In genomic region chr20:38043512-38044300, GRCh38 we compare ENCODE assay signal across 10 cellular contexts. TPM values are rescaled to one million over a fixed set of nuclear protein-coding genes. Genes with fewer than 3 reads are reported as not detected.
DNase-seq lines count a peak whose midpoint lies in the region; ATAC-seq, FAIRE-seq and TF ChIP-seq lines count a peak whose summit lies in the region.
"Had no signal": no experiment of that assay in that cellular context is flagged by ENCODE, and none has a peak within 500 bp of the region (broad histone marks: within the 10 kb centered on the region; RNA-seq: fewer than 3 reads in every experiment).

No MANE protein-coding gene starts in this region.

- H3K36me3 ChIP-seq in Panc1 (ENCODE audit: control insufficient read depth, insufficient read depth, low read length) (peaks cover 32% of the 10 kb centered on the region), kidney (ENCODE audit: control insufficient read depth in 1 of 2, insufficient read depth in 2 of 2, low read length in 2 of 2) (peaks cover 13 to 25% of the 10 kb centered on the region in 2 donors)

- no peak overlapping the region for H3K27ac ChIP-seq in Panc1 (ENCODE audit: low read length)
- H3K27ac ChIP-seq in kidney (ENCODE audit: low read depth in 2 of 2, low read length in 2 of 2) = no peak overlapping the region
- H3K27ac ChIP-seq: upper lobe of left lung had no signal

- DNase-seq in Caki2 (ENCODE audit: low read depth) (peak; percentile 75), Panc1 (ENCODE audit: low read depth, low spot score) (peak; percentile 80), cardiac fibroblast (ENCODE audit: low read depth in 2 of 2) (peak; percentile 53 to 93), omental fat pad (ENCODE audit: low spot score) (no peak), SKM-1 treated with dmso at 0.1 percent for 144 hours (lab: John Stamatoyannopoulos, UW; ENCODE audit: unreplicated experiment) (no peak), kidney (no peak)
- DNase-seq: Right ventricle myocardium superior, upper lobe of left lung had no signal

- no peak overlapping the region for H3K9ac ChIP-seq in kidney (ENCODE audit: low read length in 2 of 2)

- FAIRE-seq in kidney (lab: Jason Lieb, UNC) = no peak

- POLR2A ChIA-PET in Panc1 (lab: Charles Lee) = interaction anchor here (0.7 to 0.9 kb wide), 2 partner anchors 9 to 10 kb away, joined by 3 to 5 read pairs; partner anchors contain the start of genes RPRD1B and TTI1

- in situ Hi-C loops in Caki2 (cut with HindIII; ENCODE audit: low pct_unique_long_range_greater_than_20kb, low sequenced_read_pairs) = no loop called here
- in situ Hi-C loops in Panc1 (cut with HindIII; ENCODE audit: low pct_unique_long_range_greater_than_20kb, low sequenced_read_pairs) = no loop called here

- no peaks in the 10 kb centered on the region for H3K27me3 ChIP-seq in Panc1 (ENCODE audit: control insufficient read depth, insufficient read depth, low read length)
- H3K27me3 ChIP-seq: upper lobe of left lung had no signal

- CTCF ChIA-PET in Panc1 (lab: Charles Lee) = interaction anchor here (0.7 to 1.0 kb wide), 2 partner anchors 14 to 119 kb away, joined by 3 to 7 read pairs; no protein-coding TSS in a partner anchor

- peak; percentile 73; the same call in 1 of the 2 replicates for ATAC-seq in Panc1
- ATAC-seq in omental fat pad (ENCODE audit: low FRiP score) = peak; percentile 93
- ATAC-seq in HG03175 (IDR thresholded peaks at IDR 0.05; ENCODE audit: unreplicated experiment) = no peak
- ATAC-seq in GM18873 (IDR thresholded peaks at IDR 0.05; ENCODE audit: low FRiP score, unreplicated experiment) = no peak

- H3K9me3 ChIP-seq in Panc1 (ENCODE audit: control insufficient read depth, insufficient read depth, low read depth, low read length) (no peaks in the 10 kb centered on the region), kidney (ENCODE audit: control insufficient read depth in 1 of 2, low read length in 2 of 2) (no peaks in the 10 kb centered on the region)
- H3K9me3 ChIP-seq: upper lobe of left lung had no signal

- no TSS peak for BruUV-seq in Panc1 (replicated peaks; lab: Mats Ljungman, UMichigan)

- TF ChIP-seq CTCF in Panc1 (IDR thresholded peaks at IDR 0.05) (no peak), cardiac fibroblast (IDR thresholded peaks at IDR 0.05; ENCODE audit: low read depth, low read length) (peak; percentile 54), omental fat pad (IDR thresholded peaks at IDR 0.05) (no peak), kidney (IDR thresholded peaks at IDR 0.05; ENCODE audit: borderline replicate concordance, extremely low read depth, insufficient read depth) (no peak)

- intact Hi-C loops in Panc1 (cut with micrococcal nuclease; ENCODE audit: unreplicated experiment) = no loop called here
- intact Hi-C loops in kidney (cut with DNase I) = no loop called here

- H3K4me1 ChIP-seq in Panc1 (ENCODE audit: control insufficient read depth, insufficient read depth, low read length) = no peaks in the 10 kb centered on the region
- no peaks in the 10 kb centered on the region for H3K4me1 ChIP-seq in kidney (ENCODE audit: control insufficient read depth in 1 of 2, insufficient read depth in 1 of 2, low read depth in 1 of 2, low read length in 2 of 2)

- no peak overlapping the region for H3K4me3 ChIP-seq in Panc1 (ENCODE audit: low read depth in 2 of 2, low read length in 2 of 2)
- H3K4me3 ChIP-seq in cardiac fibroblast (replicated peaks in 1 of 2; ENCODE audit: low read depth in 2 of 2, low read length in 2 of 2) = no peak overlapping the region
- no peak overlapping the region for H3K4me3 ChIP-seq in kidney (ENCODE audit: low read length in 2 of 2)
- H3K4me3 ChIP-seq: upper lobe of left lung had no signal

RNA-seq across cellular contexts. Expression of gene RPRD1B, which starts 10.2 kb away (rescaled TPM):
- total RNA-seq in Caki2 (2014; rRNA removed; shearing (Covaris generic); ENCODE audit: low replicate concordance) = 20.0 and 22.9 TPM in 2 replicates
- 33.6 TPM for total RNA-seq in Panc1 (2021; ENCODE audit: unreplicated experiment)
- 21.5 TPM for polyA plus RNA-seq in Panc1 (2012; ENCODE audit: insufficient read length)
- total RNA-seq in omental fat pad = 10 to 100 TPM; 24.1 to 33.5 (median 28.2) TPM
- 34.4 TPM for total RNA-seq in kidney
- 13.4 TPM for polyA plus RNA-seq in kidney (ENCODE audit: insufficient read depth, low read depth, low replicate concordance)

RNA-seq across cellular contexts. Expression of gene TTI1, which starts 10.4 kb away (rescaled TPM):
- total RNA-seq in Caki2 (2014; rRNA removed; shearing (Covaris generic); ENCODE audit: low replicate concordance) = 28.5 and 29.5 TPM in 2 replicates
- total RNA-seq in Panc1 (2021; ENCODE audit: unreplicated experiment) (26.6 TPM), omental fat pad (10 to 100 TPM; 10.6 to 29.3 (median 15.0) TPM), kidney (19.5 TPM)
- 12.9 TPM for polyA plus RNA-seq in Panc1 (2012; ENCODE audit: insufficient read length)
- polyA plus RNA-seq in kidney (ENCODE audit: insufficient read depth, low read depth, low replicate concordance) = 8.6 TPM

Comparison
In these comparisons a context has a peak if more than half of its experiments do, and no peak if none do; other contexts are left out.
1. DNase-seq: peak in Caki2 (single experiment), Panc1 (single experiment) and cardiac fibroblast (2 of 2); none in omental fat pad (single experiment), SKM-1 treated with dmso at 0.1 percent for 144 hours (single experiment) and kidney (single experiment).
2. ATAC-seq: peak in Panc1 (single experiment) and omental fat pad (single experiment); none in HG03175 (single experiment) and GM18873 (single experiment).